ENCODE assay signal across 35 cellular contexts in the genomic region with DNA sequence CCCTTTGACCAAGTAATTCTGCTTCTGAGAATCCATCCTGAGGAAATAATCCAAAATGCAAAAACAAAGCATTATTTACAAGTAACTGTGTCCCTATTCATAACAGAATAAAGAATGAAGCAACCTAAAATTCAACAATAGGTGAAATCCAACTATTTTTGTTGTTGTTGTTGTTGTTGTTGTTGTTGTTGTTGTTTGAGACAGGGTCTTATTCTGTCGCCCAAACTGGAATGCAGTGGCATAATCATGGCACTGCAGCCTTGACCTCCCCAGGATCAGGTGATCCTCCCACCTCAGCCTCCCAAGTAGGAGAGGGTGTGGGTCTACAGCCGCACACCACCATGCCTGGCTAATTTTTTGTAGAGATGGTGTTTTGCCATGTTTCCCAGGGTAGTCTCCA.
"Had no signal": no experiment of that assay in that cellular context is flagged by ENCODE, and none has a peak within 500 bp of the region (broad histone marks: within the 10 kb centered on the region; RNA-seq: fewer than 3 reads in every experiment).

No MANE protein-coding gene starts in this region.

- DNase-seq: Karpas-422, Kasumi-1, MG63, MM.1S, MV-4-11, NCI-H1048, NCI-H1092, NCI-H1092 treated with DMSO at 0.1 percent for 48 hours, NCI-H1105, NCI-H1105 treated with DMSO at 0.1 percent for 48 hours, NCI-H1417, NCI-H1417 treated with DMSO at 0.1 percent for 48 hours, NCI-H1436, NCI-H1436 treated with DMSO at 0.1 percent for 48 hours, NCI-H146, NCI-H1694, NCI-H1694 treated with DMSO at 0.1 percent for 48 hours, NCI-H187, NCI-H187 treated with DMSO at 0.1 percent for 48 hours, NCI-H1930, NCI-H2029, NCI-H2029 treated with DMSO at 0.1 percent for 48 hours, NCI-H2081, NCI-H2081 treated with DMSO at 0.1 percent for 48 hours, NCI-H2107, NCI-H2171, NCI-H2171 treated with DMSO at 0.1 percent for 48 hours, NCI-H2227 treated with DMSO at 0.1 percent for 48 hours, NCI-H226, NCI-H345, NCI-H446, NCI-H446 treated with DMSO at 0.1 percent for 48 hours, NCI-H510A, NCI-H510A treated with DMSO at 0.1 percent for 48 hours, NCI-H524 had no signal

- H3K36me3 ChIP-seq: MG63 had no signal

- H3K9me3 ChIP-seq: MG63 had no signal

- H3K27me3 ChIP-seq: MG63 had no signal

- H3K4me3 ChIP-seq: MG63 had no signal
